ENCODE assay signal across 17 cellular contexts in genomic region chr15:92947071-92947730, GRCh38. TPM values are rescaled to one million over a fixed set of nuclear protein-coding genes. Genes with fewer than 3 reads are reported as not detected.
DNase-seq lines count a peak whose midpoint lies in the region; ATAC-seq, FAIRE-seq and TF ChIP-seq lines count a peak whose summit lies in the region.
"Had no signal": no experiment of that assay in that cellular context is flagged by ENCODE, and none has a peak within 500 bp of the region (broad histone marks: within the 10 kb centered on the region; RNA-seq: fewer than 3 reads in every experiment).

No MANE protein-coding gene starts in this region.

- no peak for ATAC-seq in activated naive CD8-positive, alpha-beta T cell treated with anti-CD3 and anti-CD28 coated beads, Interleukin-2, amount 50 U/mL, for 24 hours
- peak; percentile 64 to 79 (median 72) for ATAC-seq in pancreas

- peaks cover 20% of the 10 kb centered on the region for H3K4me1 Mint-ChIP-seq in activated naive CD4-positive, alpha-beta T cell treated with anti-CD3 and anti-CD28 coated beads, Interleukin-2, amount 50 U/mL, for 24 hours
- peaks cover 2% of the 10 kb centered on the region for H3K4me1 Mint-ChIP-seq in activated naive CD8-positive, alpha-beta T cell treated with anti-CD3 and anti-CD28 coated beads, Interleukin-2, amount 50 U/mL, for 24 hours

- no peaks in the 10 kb centered on the region for H3K27me3 ChIP-seq in pancreas
- H3K27me3 ChIP-seq in dorsolateral prefrontal cortex, result no peaks in the 10 kb centered on the region

- FAIRE-seq in pancreas (lab: Jason Lieb, UNC) (no peak), H54 (lab: Jason Lieb, UNC) (no peak)

- no peak for TF ChIP-seq POLR2A in H54 (IDR thresholded peaks at IDR 0.05; ENCODE audit: low read depth, low read length)

- no peaks in the 10 kb centered on the region for H3K4me1 ChIP-seq in pancreas

- intact Hi-C loops in pancreas (cut with DNase I) (no loop called here), posterior vena cava (cut with DNase I) (no loop called here), dorsolateral prefrontal cortex (cut with DNase I) (no loop called here)

- H3K4me3 Mint-ChIP-seq in activated naive CD4-positive, alpha-beta T cell treated with anti-CD3 and anti-CD28 coated beads, Interleukin-2, amount 50 U/mL, for 24 hours, result no peak overlapping the region
- no peak overlapping the region for H3K4me3 Mint-ChIP-seq in activated naive CD8-positive, alpha-beta T cell treated with anti-CD3 and anti-CD28 coated beads, Interleukin-2, amount 50 U/mL, for 24 hours

- peaks cover 36 to 86% (median 66%) of the 10 kb centered on the region in 3 donors for H3K36me3 ChIP-seq in pancreas

- no peaks in the 10 kb centered on the region for H3K27me3 Mint-ChIP-seq in activated naive CD4-positive, alpha-beta T cell treated with anti-CD3 and anti-CD28 coated beads, Interleukin-2, amount 50 U/mL, for 24 hours
- H3K27me3 Mint-ChIP-seq in activated naive CD8-positive, alpha-beta T cell treated with anti-CD3 and anti-CD28 coated beads, Interleukin-2, amount 50 U/mL, for 24 hours, result no peaks in the 10 kb centered on the region

- peaks cover 74% of the 10 kb centered on the region for H3K36me3 Mint-ChIP-seq in activated naive CD4-positive, alpha-beta T cell treated with anti-CD3 and anti-CD28 coated beads, Interleukin-2, amount 50 U/mL, for 24 hours
- peaks cover 93% of the 10 kb centered on the region for H3K36me3 Mint-ChIP-seq in activated naive CD8-positive, alpha-beta T cell treated with anti-CD3 and anti-CD28 coated beads, Interleukin-2, amount 50 U/mL, for 24 hours (ENCODE audit: low read depth)

- H3K27ac Mint-ChIP-seq in activated naive CD4-positive, alpha-beta T cell treated with anti-CD3 and anti-CD28 coated beads, Interleukin-2, amount 50 U/mL, for 24 hours, result peak overlapping the region; percentile 63
- H3K27ac Mint-ChIP-seq in activated naive CD8-positive, alpha-beta T cell treated with anti-CD3 and anti-CD28 coated beads, Interleukin-2, amount 50 U/mL, for 24 hours, result peak overlapping the region; percentile 73

- H3K9me3 Mint-ChIP-seq in activated naive CD4-positive, alpha-beta T cell treated with anti-CD3 and anti-CD28 coated beads, Interleukin-2, amount 50 U/mL, for 24 hours, result peaks cover 16% of the 10 kb centered on the region
- peaks cover 28% of the 10 kb centered on the region for H3K9me3 Mint-ChIP-seq in activated naive CD8-positive, alpha-beta T cell treated with anti-CD3 and anti-CD28 coated beads, Interleukin-2, amount 50 U/mL, for 24 hours

- 48 to 51% methylated on average over 5 of the region's 5 CpGs for WGBS in pancreas, 2 donors

- H3K9me3 ChIP-seq in pancreas, result peaks cover 0 to 8% (median 0%) of the 10 kb centered on the region in 4 donors

- TF ChIP-seq CTCF in pancreas (IDR thresholded peaks at IDR 0.05), result no peak
- TF ChIP-seq CTCF in dorsolateral prefrontal cortex (IDR thresholded peaks at IDR 0.05 in 54 of 56, conservative IDR thresholded peaks at IDR 0.05 in 2 of 56; ENCODE audit: low read depth in 1 of 56, partially characterized antibody in 56 of 56), result no peak

- no peak overlapping the region for H3K4me3 ChIP-seq in pancreas
- no peak overlapping the region for H3K4me3 ChIP-seq in dorsolateral prefrontal cortex

- peak overlapping the region in 1 of 4 donors; percentile 3 for H3K27ac ChIP-seq in pancreas
- H3K27ac ChIP-seq in dorsolateral prefrontal cortex, result peak overlapping the region in 3 of 59 donors; percentile 5 to 35 (median 13)
- H3K27ac ChIP-seq: RWPE1 had no signal

- no peak for DNase-seq in activated naive CD4-positive, alpha-beta T cell (lab: John Stamatoyannopoulos, UW)
- peak; percentile 16 for DNase-seq in GF-D8 (lab: John Stamatoyannopoulos, UW)
- no peak for DNase-seq in activated naive CD8-positive, alpha-beta T cell treated with anti-CD3 and anti-CD28 coated beads, Interleukin-2, amount 50 U/mL, for 24 hours
- no peak for DNase-seq in pancreas
- no peak for DNase-seq in H54 (ENCODE audit: insufficient read length, low spot score)
- no peak for DNase-seq in posterior vena cava (ENCODE audit: low spot score)
- DNase-seq in dorsolateral prefrontal cortex, result no peak
- DNase-seq: activated CD4-positive, CD25-positive, alpha-beta regulatory T cell; COR-L47; head of caudate nucleus; mammary epithelial cell; NCI-H1694 treated with DMSO at 0.1 percent for 48 hours; NCI-H446; retina; T-helper 2 cell had no signal

RNA-seq across cellular contexts. Expression of gene CHD2, which starts 47.1 kb away (rescaled TPM):
- total RNA-seq in pancreas, result 10 to 100 TPM; 37.0 to 86.3 (median 50.1) TPM
- polyA plus RNA-seq in pancreas, result 10 to 100 TPM; 27.7 to 31.1 TPM
- 100 to 1,000 TPM in 1 of 2 donors, 10 to 100 TPM in 1; 94.5 to 104 TPM for total RNA-seq in posterior vena cava
- 100 to 1,000 TPM; 120 to 227 (median 167) TPM for total RNA-seq in dorsolateral prefrontal cortex
